ENCODE assay signal across 11 cellular contexts in the genomic region with DNA sequence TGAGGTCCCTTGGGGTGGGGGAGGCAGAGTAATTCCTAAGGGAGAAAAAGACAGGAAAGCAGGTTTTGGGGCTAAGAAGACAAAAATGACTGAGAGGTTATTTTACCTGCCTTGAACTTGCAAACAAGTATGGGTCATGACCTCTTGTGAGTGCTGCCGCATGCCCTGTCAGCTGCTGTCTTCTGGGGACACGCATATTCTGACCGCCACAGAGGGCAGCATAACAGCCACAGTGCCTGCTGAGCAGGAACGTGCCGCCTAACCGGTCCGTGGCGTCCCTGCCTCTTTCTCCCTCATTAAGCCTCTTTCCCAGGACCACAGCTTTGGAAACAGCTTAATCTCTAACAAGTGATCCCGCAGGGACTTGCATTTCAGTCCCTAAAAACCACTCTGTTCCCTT. TPM values are rescaled to one million over a fixed set of nuclear protein-coding genes. Genes with fewer than 3 reads are reported as not detected.
DNase-seq lines count a peak whose midpoint lies in the region; ATAC-seq and TF ChIP-seq lines count a peak whose summit lies in the region.
"Had no signal": no experiment of that assay in that cellular context is flagged by ENCODE, and none has a peak within 500 bp of the region (broad histone marks: within the 10 kb centered on the region; RNA-seq: fewer than 3 reads in every experiment).

No MANE protein-coding gene starts in this region.

- peak overlapping the region in 1 of 3 donors; percentile 26 for H3K27ac ChIP-seq in thyroid gland
- H3K27ac ChIP-seq in RWPE1 = no peak overlapping the region
- H3K27ac ChIP-seq: epithelial cell of prostate, ovary had no signal

- no peaks in the 10 kb centered on the region for H3K9me3 Mint-ChIP-seq in activated naive CD4-positive, alpha-beta T cell treated with anti-CD3 and anti-CD28 coated beads, Interleukin-2, amount 50 U/mL, for 24 hours
- H3K9me3 Mint-ChIP-seq in activated naive CD4-positive, alpha-beta T cell treated with anti-CD3 and anti-CD28 coated beads, Interleukin-2, amount 10 ng/mL, durations not matched to agents 7 days and 5 days = no peaks in the 10 kb centered on the region
- no peaks in the 10 kb centered on the region for H3K9me3 Mint-ChIP-seq in activated naive CD8-positive, alpha-beta T cell treated with anti-CD3 and anti-CD28 coated beads, Interleukin-2, amount 10 ng/mL, durations not matched to agents 7 days and 5 days
- H3K9me3 Mint-ChIP-seq: CD14-positive monocyte had no signal

- intact Hi-C loops in thyroid gland (cut with DNase I) = loop anchor here (5.0 to 10.0 kb wide), 2 partner anchors 144 to 226 kb away; no protein-coding TSS in a partner anchor
- intact Hi-C loops in posterior vena cava (cut with DNase I) = no loop called here

- no peaks in the 10 kb centered on the region for H3K27me3 ChIP-seq in thyroid gland
- H3K27me3 ChIP-seq: ovary had no signal

- POLR2A ChIA-PET in activated naive CD8-positive, alpha-beta T cell treated with anti-CD3 and anti-CD28 coated beads, Interleukin-2, amount 10 ng/mL, durations not matched to agents 7 days and 5 days (lab: Charles Lee) = no interaction called here
- POLR2A ChIA-PET in RWPE1 (lab: Yijun Ruan, JAX; ENCODE audit: low non-redundant PET) = no interaction called here

- no peaks in the 10 kb centered on the region for H3K36me3 Mint-ChIP-seq in activated naive CD4-positive, alpha-beta T cell treated with anti-CD3 and anti-CD28 coated beads, Interleukin-2, amount 50 U/mL, for 24 hours
- no peaks in the 10 kb centered on the region for H3K36me3 Mint-ChIP-seq in activated naive CD4-positive, alpha-beta T cell treated with anti-CD3 and anti-CD28 coated beads, Interleukin-2, amount 10 ng/mL, durations not matched to agents 7 days and 5 days
- H3K36me3 Mint-ChIP-seq in activated naive CD8-positive, alpha-beta T cell treated with anti-CD3 and anti-CD28 coated beads, Interleukin-2, amount 10 ng/mL, durations not matched to agents 7 days and 5 days = no peaks in the 10 kb centered on the region
- H3K36me3 Mint-ChIP-seq: CD14-positive monocyte had no signal

- H3K36me3 ChIP-seq in thyroid gland = no peaks in the 10 kb centered on the region
- H3K36me3 ChIP-seq: ovary had no signal

- no peak for ATAC-seq in activated naive CD8-positive, alpha-beta T cell treated with anti-CD3 and anti-CD28 coated beads, Interleukin-2, amount 10 ng/mL, durations not matched to agents 7 days and 5 days (ENCODE audit: low read depth)
- ATAC-seq in left lobe of liver = peak; percentile 88
- ATAC-seq in GM18502 (IDR thresholded peaks at IDR 0.05; ENCODE audit: poor library complexity, unreplicated experiment) = no peak

- no peaks in the 10 kb centered on the region for H3K9me3 ChIP-seq in thyroid gland
- H3K9me3 ChIP-seq: ovary had no signal

- WGBS in thyroid gland, 2 donors = 19 to 25% methylated on average over 9 of the region's 9 CpGs

- peak overlapping the region; percentile 74 for H3K4me3 Mint-ChIP-seq in activated naive CD4-positive, alpha-beta T cell treated with anti-CD3 and anti-CD28 coated beads, Interleukin-2, amount 50 U/mL, for 24 hours
- no peak overlapping the region for H3K4me3 Mint-ChIP-seq in activated naive CD4-positive, alpha-beta T cell treated with anti-CD3 and anti-CD28 coated beads, Interleukin-2, amount 10 ng/mL, durations not matched to agents 7 days and 5 days
- H3K4me3 Mint-ChIP-seq in activated naive CD8-positive, alpha-beta T cell treated with anti-CD3 and anti-CD28 coated beads, Interleukin-2, amount 10 ng/mL, durations not matched to agents 7 days and 5 days = peak overlapping the region; percentile 60

- CTCF ChIA-PET in activated naive CD4-positive, alpha-beta T cell treated with anti-CD3 and anti-CD28 coated beads, Interleukin-2, amount 10 ng/mL, durations not matched to agents 7 days and 5 days (lab: Charles Lee) = interaction anchor here (0.8 to 6.2 kb wide), 14 partner anchors 9 to 225 kb away, joined by 3 to 52 read pairs (median 4); no protein-coding TSS in a partner anchor
- CTCF ChIA-PET in RWPE1 (lab: Yijun Ruan, JAX) = interaction anchor here (0.7 to 2.2 kb wide), 9 partner anchors 9 to 225 kb away, joined by 3 to 13 read pairs (median 3); no protein-coding TSS in a partner anchor

- H3K4me3 ChIP-seq in thyroid gland (replicated peaks in 1 of 3) = no peak overlapping the region

- DNase-seq in activated naive CD4-positive, alpha-beta T cell treated with anti-CD3 and anti-CD28 coated beads, Interleukin-2, amount 10 ng/mL, durations not matched to agents 7 days and 5 days = no peak
- DNase-seq in activated naive CD8-positive, alpha-beta T cell treated with anti-CD3 and anti-CD28 coated beads, Interleukin-2, amount 10 ng/mL, durations not matched to agents 7 days and 5 days = no peak
- DNase-seq in left lobe of liver (ENCODE audit: low spot score) (peak; percentile 61), thyroid gland (peak; percentile 54 to 63), RWPE1 (ENCODE audit: low spot score) (no peak), posterior vena cava (ENCODE audit: low spot score) (no peak)

- H3K27ac Mint-ChIP-seq in activated naive CD4-positive, alpha-beta T cell treated with anti-CD3 and anti-CD28 coated beads, Interleukin-2, amount 50 U/mL, for 24 hours = no peak overlapping the region
- no peak overlapping the region for H3K27ac Mint-ChIP-seq in activated naive CD4-positive, alpha-beta T cell treated with anti-CD3 and anti-CD28 coated beads, Interleukin-2, amount 10 ng/mL, durations not matched to agents 7 days and 5 days
- no peak overlapping the region for H3K27ac Mint-ChIP-seq in activated naive CD8-positive, alpha-beta T cell treated with anti-CD3 and anti-CD28 coated beads, Interleukin-2, amount 10 ng/mL, durations not matched to agents 7 days and 5 days

- H3K4me1 Mint-ChIP-seq in activated naive CD4-positive, alpha-beta T cell treated with anti-CD3 and anti-CD28 coated beads, Interleukin-2, amount 50 U/mL, for 24 hours = peaks cover 9% of the 10 kb centered on the region
- H3K4me1 Mint-ChIP-seq in activated naive CD4-positive, alpha-beta T cell treated with anti-CD3 and anti-CD28 coated beads, Interleukin-2, amount 10 ng/mL, durations not matched to agents 7 days and 5 days = peaks cover 17% of the 10 kb centered on the region
- H3K4me1 Mint-ChIP-seq in activated naive CD8-positive, alpha-beta T cell treated with anti-CD3 and anti-CD28 coated beads, Interleukin-2, amount 10 ng/mL, durations not matched to agents 7 days and 5 days = peaks cover 15% of the 10 kb centered on the region

- peaks cover 9 to 13% of the 10 kb centered on the region in 2 donors for H3K4me1 ChIP-seq in thyroid gland

- TF ChIP-seq CTCF in thyroid gland (IDR thresholded peaks at IDR 0.05) = peak in 2 of 6 experiments; percentile 3 to 29
- TF ChIP-seq CTCF in RWPE1 (conservative IDR thresholded peaks at IDR 0.05; ENCODE audit: low read depth) = no peak

- H3K27me3 Mint-ChIP-seq in activated naive CD4-positive, alpha-beta T cell treated with anti-CD3 and anti-CD28 coated beads, Interleukin-2, amount 50 U/mL, for 24 hours = peaks cover 8% of the 10 kb centered on the region
- peaks cover 82% of the 10 kb centered on the region for H3K27me3 Mint-ChIP-seq in activated naive CD4-positive, alpha-beta T cell treated with anti-CD3 and anti-CD28 coated beads, Interleukin-2, amount 10 ng/mL, durations not matched to agents 7 days and 5 days
- peaks cover 24% of the 10 kb centered on the region for H3K27me3 Mint-ChIP-seq in activated naive CD8-positive, alpha-beta T cell treated with anti-CD3 and anti-CD28 coated beads, Interleukin-2, amount 10 ng/mL, durations not matched to agents 7 days and 5 days

- no peak for TF ChIP-seq POLR2A in thyroid gland (IDR thresholded peaks at IDR 0.05)

RNA-seq across cellular contexts. Expression of a gene that starts 51.3 kb away (rescaled TPM):
- total RNA-seq in activated naive CD8-positive, alpha-beta T cell treated with anti-CD3 and anti-CD28 coated beads, Interleukin-2, amount 10 ng/mL, durations not matched to agents 7 days and 5 days = not detected
- total RNA-seq in left lobe of liver (not detected), thyroid gland (1 to 10 TPM in 3 of 4 donors, under 1 TPM in 1; 0.27 to 3.9 (median 2.7) TPM), posterior vena cava (under 1 TPM in 1 of 2 donors, not detected in 1; 0.05 TPM)

Comparison
In these comparisons a context has a peak if more than half of its experiments do, and no peak if none do; other contexts are left out.
1. DNase-seq: peak in left lobe of liver (single experiment) and thyroid gland (2 of 2); none in activated naive CD4-positive, alpha-beta T cell treated with anti-CD3 and anti-CD28 coated beads, Interleukin-2, amount 10 ng/mL, durations not matched to agents 7 days and 5 days (single experiment), activated naive CD8-positive, alpha-beta T cell treated with anti-CD3 and anti-CD28 coated beads, Interleukin-2, amount 10 ng/mL, durations not matched to agents 7 days and 5 days (single experiment), RWPE1 (single experiment) and posterior vena cava (single experiment).